ENCODE assay signal across 8 cellular contexts in the genomic region with DNA sequence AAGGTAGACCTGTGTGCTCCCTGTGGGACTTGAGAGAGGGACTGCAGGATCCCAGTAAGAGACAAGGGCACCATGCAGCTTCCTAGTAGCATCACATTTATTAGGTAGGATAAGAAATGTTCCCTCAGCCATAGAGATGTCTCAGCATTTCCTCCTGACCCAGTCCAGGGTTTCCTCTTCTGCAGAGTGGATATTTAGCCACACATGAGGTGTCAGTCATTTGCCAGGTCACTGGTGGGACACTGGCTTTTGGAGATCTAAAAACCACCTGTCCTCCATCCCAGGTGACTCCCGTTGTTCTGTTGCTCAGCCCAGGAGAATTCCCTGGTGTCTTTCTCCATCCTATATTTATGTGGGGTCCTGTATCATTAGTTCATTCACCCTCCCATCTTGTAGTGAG.
A peak's percentile ranks its signal among the peaks of the same experiment; 100 is the strongest.
DNase-seq lines count a peak whose midpoint lies in the region; ATAC-seq and TF ChIP-seq lines count a peak whose summit lies in the region.

No MANE protein-coding gene starts in this region.

- H3K4me1 ChIP-seq in gastroesophageal sphincter: peaks cover 39 to 96% (median 72%) of the 10 kb centered on the region in 3 donors
- no peaks in the 10 kb centered on the region for H3K4me1 ChIP-seq in urinary bladder (ENCODE audit: insufficient read depth)

- no peaks in the 10 kb centered on the region for H3K9me3 Mint-ChIP-seq in progenitor cell of endocrine pancreas (ENCODE audit: low read depth)

- no peak for TF ChIP-seq EP300 in gastroesophageal sphincter (IDR thresholded peaks at IDR 0.05)

- peaks cover 41% of the 10 kb centered on the region for H3K4me1 Mint-ChIP-seq in progenitor cell of endocrine pancreas (ENCODE audit: low read depth)

- no peaks in the 10 kb centered on the region for H3K27me3 Mint-ChIP-seq in progenitor cell of endocrine pancreas

- H3K36me3 Mint-ChIP-seq in progenitor cell of endocrine pancreas (ENCODE audit: insufficient read depth): no peaks in the 10 kb centered on the region

- H3K27ac Mint-ChIP-seq in progenitor cell of endocrine pancreas: peak overlapping the region; percentile 83

- no peaks in the 10 kb centered on the region for H3K27me3 ChIP-seq in gastroesophageal sphincter

- H3K27ac ChIP-seq in gastroesophageal sphincter (peak overlapping the region; percentile 91 to 100 (median 97)), urinary bladder (ENCODE audit: low read depth) (peak overlapping the region; percentile 88)

- H3K4me3 ChIP-seq in gastroesophageal sphincter: no peak overlapping the region
- H3K4me3 ChIP-seq in urinary bladder (ENCODE audit: low read depth, low read length): no peak overlapping the region

- peak; percentile 6 for ATAC-seq in Right ventricle myocardium inferior
- ATAC-seq in left ventricle myocardium superior: no peak
- peak; percentile 1 for ATAC-seq in gastroesophageal sphincter
- no peak for ATAC-seq in left colon
- no peak for ATAC-seq in GM18858 (IDR thresholded peaks at IDR 0.05; ENCODE audit: unreplicated experiment)

- TF ChIP-seq CTCF in gastroesophageal sphincter (IDR thresholded peaks at IDR 0.05) (no peak), progenitor cell of endocrine pancreas (IDR thresholded peaks at IDR 0.05; ENCODE audit: unreplicated experiment) (no peak)

- DNase-seq in Right ventricle myocardium inferior (ENCODE audit: missing footprints): no peak
- no peak for DNase-seq in left ventricle myocardium superior
- no peak for DNase-seq in progenitor cell of endocrine pancreas (ENCODE audit: low spot score, unreplicated experiment)
- no peak for DNase-seq in left colon
- DNase-seq in RKO (ENCODE audit: low spot score): no peak

- WGBS in gastroesophageal sphincter (ENCODE audit: low coverage in 1 of 2), 2 donors: 67% methylated on average over 1 of the region's 1 CpG; no CpG with 5 or more reads in 1 of the 2 donors
- WGBS in urinary bladder: 91% methylated on average over 1 of the region's 1 CpG

- H3K9me3 ChIP-seq in gastroesophageal sphincter: no peaks in the 10 kb centered on the region

- intact Hi-C loops in Right ventricle myocardium inferior (cut with DNase I) (loop anchor here (1.0 kb wide), 2 partner anchors 16 to 119 kb away; a partner anchor contains a TSS), left ventricle myocardium superior (cut with micrococcal nuclease) (no loop called here), left colon (cut with DNase I, micrococcal nuclease) (no loop called here)

- no peak overlapping the region for H3K4me3 Mint-ChIP-seq in progenitor cell of endocrine pancreas (ENCODE audit: low read depth)

- peaks cover 0 to 6% of the 10 kb centered on the region in 2 donors for H3K36me3 ChIP-seq in gastroesophageal sphincter
- H3K36me3 ChIP-seq in urinary bladder (ENCODE audit: insufficient read depth): no peaks in the 10 kb centered on the region

- TF ChIP-seq POLR2A in gastroesophageal sphincter (IDR thresholded peaks at IDR 0.05): no peak

Comparison
In these comparisons a context has a peak if more than half of its experiments do, and no peak if none do; other contexts are left out.
1. ATAC-seq: peak in Right ventricle myocardium inferior (single experiment) and gastroesophageal sphincter (single experiment); none in left ventricle myocardium superior (single experiment), left colon (single experiment) and GM18858 (single experiment).